Comparison of ENCODE assay signal across 2 cellular contexts in genomic region chr18:34159691-34160185, GRCh38.
TF ChIP-seq lines count a peak whose summit lies in the region.

No MANE protein-coding gene starts in this region.

TF ChIP-seq in WTC11, 78 proteins besides CTCF, POLR2A, EP300 and RAD21:
- TF ChIP-seq E2F4 (CRISPR knock-in tag; IDR thresholded peaks at IDR 0.05; ENCODE audit: borderline replicate concordance, low read depth) (no peak), NR2C2 (CRISPR knock-in tag; IDR thresholded peaks at IDR 0.05) (no peak), JAZF1 (CRISPR knock-in tag; IDR thresholded peaks at IDR 0.05) (no peak), GABPB1 (CRISPR knock-in tag; IDR thresholded peaks at IDR 0.05) (no peak), ZNF121 (CRISPR knock-in tag; IDR thresholded peaks at IDR 0.05) (no peak), ZNF232 (CRISPR knock-in tag; IDR thresholded peaks at IDR 0.05) (no peak), ZNF671 (CRISPR knock-in tag; IDR thresholded peaks at IDR 0.05) (no peak), FOXK1 (CRISPR knock-in tag; IDR thresholded peaks at IDR 0.05) (no peak), ARID4B (CRISPR knock-in tag; IDR thresholded peaks at IDR 0.05; ENCODE audit: borderline replicate concordance) (no peak), TP53 (CRISPR knock-in tag; IDR thresholded peaks at IDR 0.05) (no peak), SMAD3 (CRISPR knock-in tag; IDR thresholded peaks at IDR 0.05; ENCODE audit: borderline replicate concordance) (no peak), MAX (CRISPR knock-in tag; IDR thresholded peaks at IDR 0.05) (no peak)
TF ChIP-seq in WTC11: peak in this region for 0.

TF ChIP-seq in HepG2, 621 proteins besides CTCF, POLR2A, EP300 and RAD21 (continued from another document):
- no peak for TF ChIP-seq THRA (CRISPR knock-in tag; IDR thresholded peaks at IDR 0.05; ENCODE audit: borderline replicate concordance)
TF ChIP-seq in HepG2: peak in this region for 0.
